Comparison of ENCODE assay signal across 15 cellular contexts in the genomic region with DNA sequence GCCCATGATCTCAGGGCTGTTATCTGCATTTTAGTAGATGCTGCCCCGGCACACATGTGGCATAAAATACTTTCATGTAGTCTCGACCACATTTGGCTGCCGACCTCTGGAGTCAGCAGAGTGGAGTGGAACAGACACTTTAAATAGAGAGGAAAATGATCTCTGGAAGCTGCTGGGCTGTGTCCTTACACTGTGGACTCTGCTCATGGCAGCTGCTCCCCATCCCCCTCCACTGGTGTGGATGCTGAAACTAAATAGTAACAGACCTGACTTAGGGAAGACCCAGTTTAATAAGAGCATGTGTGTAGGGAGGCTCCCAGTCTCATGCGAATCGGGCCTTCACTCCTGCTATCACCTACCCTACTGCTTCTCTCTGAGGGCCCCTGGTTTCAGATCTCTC.
A peak's percentile ranks its signal among the peaks of the same experiment; 100 is the strongest.
DNase-seq lines count a peak whose midpoint lies in the region; ATAC-seq and TF ChIP-seq lines count a peak whose summit lies in the region.
"Had no signal": no experiment of that assay in that cellular context is flagged by ENCODE, and none has a peak within 500 bp of the region (broad histone marks: within the 10 kb centered on the region; RNA-seq: fewer than 3 reads in every experiment).

No MANE protein-coding gene starts in this region.

- no peak overlapping the region for H3K4me3 Mint-ChIP-seq in activated CD4-positive, alpha-beta T cell treated with anti-CD3 and anti-CD28 coated beads, Interleukin-2, amount 10 ng/mL, durations not matched to agents 7 days and 5 days
- H3K4me3 Mint-ChIP-seq: B cell; CD8-positive, alpha-beta T cell; IgD-negative memory B cell had no signal

- no peak overlapping the region for H3K27ac ChIP-seq in right lobe of liver
- H3K27ac ChIP-seq: Peyer's patch had no signal

- no peak overlapping the region for H3K27ac Mint-ChIP-seq in activated CD4-positive, alpha-beta T cell treated with anti-CD3 and anti-CD28 coated beads, Interleukin-2, amount 10 ng/mL, durations not matched to agents 7 days and 5 days
- H3K27ac Mint-ChIP-seq: B cell; CD8-positive, alpha-beta T cell; IgD-negative memory B cell had no signal

- CTCF ChIA-PET in activated CD4-positive, alpha-beta T cell treated with anti-CD3 and anti-CD28 coated beads, Interleukin-2, amount 10 ng/mL, durations not matched to agents 7 days and 5 days (lab: Charles Lee), result no interaction called here

- no peaks in the 10 kb centered on the region for H3K4me1 Mint-ChIP-seq in activated CD4-positive, alpha-beta T cell treated with anti-CD3 and anti-CD28 coated beads, Interleukin-2, amount 10 ng/mL, durations not matched to agents 7 days and 5 days
- H3K4me1 Mint-ChIP-seq: B cell, IgD-negative memory B cell had no signal

- intact Hi-C loops in right lobe of liver (cut with DNase I), result no loop called here

- peaks cover 0 to 5% (median 0%) of the 10 kb centered on the region in 4 donors for H3K9me3 ChIP-seq in right lobe of liver

- peak; percentile 70 to 93 (median 82) for ATAC-seq in right lobe of liver
- ATAC-seq: CD8-positive, alpha-beta T cell had no signal

- 26% methylated on average over 2 of the region's 5 CpGs for WGBS in right lobe of liver (ENCODE audit: insufficient coverage, low coverage, low lambda C conversion rate, missing lambda C conversion rate)

- peaks cover 0 to 7% (median 0%) of the 10 kb centered on the region in 4 donors for H3K4me1 ChIP-seq in right lobe of liver
- H3K4me1 ChIP-seq: Peyer's patch had no signal

- no peak overlapping the region for H3K4me3 ChIP-seq in right lobe of liver
- H3K4me3 ChIP-seq: Peyer's patch had no signal

- H3K9me3 Mint-ChIP-seq in activated CD4-positive, alpha-beta T cell treated with anti-CD3 and anti-CD28 coated beads, Interleukin-2, amount 10 ng/mL, durations not matched to agents 7 days and 5 days, result peaks cover 7% of the 10 kb centered on the region

- peak; percentile 24 for DNase-seq in activated effector memory CD4-positive, alpha-beta T cell treated with anti-CD3 and anti-CD28 coated beads, Interleukin-2, amount 50 U/mL, for 16 hours
- no peak for DNase-seq in activated effector memory CD4-positive, alpha-beta T cell treated with Interleukin-2 at 50 U/mL for 16 hours
- peak; percentile 93 for DNase-seq in NCI-H69 (lab: John Stamatoyannopoulos, UW)
- peak in 2 of 3 donors; percentile 51 to 61 for DNase-seq in right lobe of liver
- DNase-seq in activated CD4-positive, CD25-positive, alpha-beta regulatory T cell treated with anti-CD3 and anti-CD28 coated beads, Interleukin-2, amount 50 U/mL, for 72 hours, result no peak
- DNase-seq in activated CD4-positive, alpha-beta T cell treated with anti-CD3 and anti-CD28 coated beads, Interleukin-2, amount 10 ng/mL, durations not matched to agents 7 days and 5 days, result no peak
- no peak for DNase-seq in NCI-H446 treated with DMSO at 0.1 percent for 48 hours (lab: John Stamatoyannopoulos, UW)
- DNase-seq: CD8-positive, alpha-beta T cell; NCI-H187; NCI-H2171 treated with DMSO at 0.1 percent for 48 hours; NCI-H526 treated with DMSO at 0.1 percent for 48 hours; Peyer's patch; Right ventricle myocardium superior had no signal

- TF ChIP-seq POLR2A in right lobe of liver (IDR thresholded peaks at IDR 0.05), result no peak

- H3K27me3 ChIP-seq in right lobe of liver, result no peaks in the 10 kb centered on the region
- H3K27me3 ChIP-seq: Peyer's patch had no signal

- H3K27me3 Mint-ChIP-seq in activated CD4-positive, alpha-beta T cell treated with anti-CD3 and anti-CD28 coated beads, Interleukin-2, amount 10 ng/mL, durations not matched to agents 7 days and 5 days, result no peaks in the 10 kb centered on the region
- H3K27me3 Mint-ChIP-seq: B cell, IgD-negative memory B cell had no signal

- no peaks in the 10 kb centered on the region for H3K36me3 ChIP-seq in right lobe of liver
- H3K36me3 ChIP-seq: Peyer's patch had no signal

- no peaks in the 10 kb centered on the region for H3K36me3 Mint-ChIP-seq in activated CD4-positive, alpha-beta T cell treated with anti-CD3 and anti-CD28 coated beads, Interleukin-2, amount 10 ng/mL, durations not matched to agents 7 days and 5 days (ENCODE audit: low read depth)
- H3K36me3 Mint-ChIP-seq: CD8-positive, alpha-beta T cell had no signal

- POLR2A ChIA-PET in activated CD4-positive, alpha-beta T cell treated with anti-CD3 and anti-CD28 coated beads, Interleukin-2, amount 10 ng/mL, durations not matched to agents 7 days and 5 days (lab: Charles Lee), result no interaction called here

- TF ChIP-seq CTCF in right lobe of liver (IDR thresholded peaks at IDR 0.05), result no peak

Comparison
In these comparisons a context has a peak if more than half of its experiments do, and no peak if none do; other contexts are left out.
1. DNase-seq: peak in activated effector memory CD4-positive, alpha-beta T cell treated with anti-CD3 and anti-CD28 coated beads, Interleukin-2, amount 50 U/mL, for 16 hours (single experiment), NCI-H69 (single experiment) and right lobe of liver (2 of 3); none in activated effector memory CD4-positive, alpha-beta T cell treated with Interleukin-2 at 50 U/mL for 16 hours (single experiment), activated CD4-positive, CD25-positive, alpha-beta regulatory T cell treated with anti-CD3 and anti-CD28 coated beads, Interleukin-2, amount 50 U/mL, for 72 hours (single experiment), activated CD4-positive, alpha-beta T cell treated with anti-CD3 and anti-CD28 coated beads, Interleukin-2, amount 10 ng/mL, durations not matched to agents 7 days and 5 days (single experiment) and NCI-H446 treated with DMSO at 0.1 percent for 48 hours (single experiment).